In genomic region chr20:45629496-45630100, GRCh38 we compare ENCODE assay signal across 8 cellular contexts. TPM values are rescaled to one million over a fixed set of nuclear protein-coding genes. Genes with fewer than 3 reads are reported as not detected.
DNase-seq lines count a peak whose midpoint lies in the region; ATAC-seq and TF ChIP-seq lines count a peak whose summit lies in the region.

Gene WFDC10A, plus strand, starts transcription at chr20:45629739. Its CDS starts 75 bp downstream, at chr20:45629814.

- peaks cover 4% of the 10 kb centered on the region for H3K4me1 Mint-ChIP-seq in memory B cell
- H3K4me1 Mint-ChIP-seq in type B pancreatic cell (ENCODE audit: unreplicated experiment), result no peaks in the 10 kb centered on the region

- ATAC-seq in memory B cell (ENCODE audit: low read depth) (peak; percentile 87), HG03135 (IDR thresholded peaks at IDR 0.05; ENCODE audit: unreplicated experiment) (no peak)

- H3K27ac Mint-ChIP-seq in memory B cell (no peak within 1 kb of the TSS), type B pancreatic cell (no peak within 1 kb of the TSS)

- DNase-seq in NCI-H524 (lab: John Stamatoyannopoulos, UW), result peak; percentile 2 to 53
- no peak for DNase-seq in NCI-H524 treated with DMSO at 0.1 percent for 48 hours (lab: John Stamatoyannopoulos, UW)
- peak; percentile 77 for DNase-seq in HT1080 (ENCODE audit: low read depth)
- peak; percentile 53 for DNase-seq in SKM-1 treated with dmso at 0.1 percent for 144 hours (lab: John Stamatoyannopoulos, UW; ENCODE audit: unreplicated experiment)
- DNase-seq in dermis blood vessel endothelial cell, result peak; percentile 56
- DNase-seq in memory B cell (ENCODE audit: low spot score in 2 of 2), result peak; percentile 16 to 21
- no peak for DNase-seq in type B pancreatic cell (ENCODE audit: extremely low spot score, unreplicated experiment)

- H3K36me3 Mint-ChIP-seq in memory B cell (no peaks in the 10 kb centered on the region), type B pancreatic cell (no peaks in the 10 kb centered on the region)

- peak; percentile 81 for TF ChIP-seq CTCF in type B pancreatic cell (conservative IDR thresholded peaks at IDR 0.05)

- H3K27me3 Mint-ChIP-seq in memory B cell, result peaks cover 9% of the 10 kb centered on the region
- peaks cover 39% of the 10 kb centered on the region for H3K27me3 Mint-ChIP-seq in type B pancreatic cell

- peaks cover 2% of the 10 kb centered on the region for H3K9me3 Mint-ChIP-seq in memory B cell
- H3K9me3 Mint-ChIP-seq in type B pancreatic cell, result peaks cover 3% of the 10 kb centered on the region

- H3K4me3 Mint-ChIP-seq in memory B cell, result no peak within 1 kb of the TSS
- no peak within 1 kb of the TSS for H3K4me3 Mint-ChIP-seq in type B pancreatic cell

RNA-seq across cellular contexts. Expression of gene WFDC10A, which starts in this region (rescaled TPM):
- total RNA-seq in HT1080 (2014; rRNA removed; shearing (Covaris generic)), result not detected in 2 replicates
- not detected in 2 replicates for polyA plus RNA-seq in HT1080 (2015; cell fraction: cytosol; rRNA removed)
- polyA plus RNA-seq in HT1080 (2015; cell fraction: nucleus; rRNA removed), result not detected in 2 replicates
- not detected in 2 replicates for total RNA-seq in dermis blood vessel endothelial cell
- not detected in 2 replicates for total RNA-seq in type B pancreatic cell (ENCODE audit: low replicate concordance)

Comparison
In these comparisons a context has a peak if more than half of its experiments do, and no peak if none do; other contexts are left out.
1. DNase-seq: peak in NCI-H524 (2 of 2), SKM-1 treated with dmso at 0.1 percent for 144 hours (single experiment) and memory B cell (2 of 2); none in NCI-H524 treated with DMSO at 0.1 percent for 48 hours (single experiment) and type B pancreatic cell (single experiment).
2. Peak in DNase-seq in HT1080; RNA of the gene not detected or under 1 TPM.
3. Peak in DNase-seq in dermis blood vessel endothelial cell; RNA of the gene not detected or under 1 TPM.